ENCODE assay signal across 8 cellular contexts in the genomic region with DNA sequence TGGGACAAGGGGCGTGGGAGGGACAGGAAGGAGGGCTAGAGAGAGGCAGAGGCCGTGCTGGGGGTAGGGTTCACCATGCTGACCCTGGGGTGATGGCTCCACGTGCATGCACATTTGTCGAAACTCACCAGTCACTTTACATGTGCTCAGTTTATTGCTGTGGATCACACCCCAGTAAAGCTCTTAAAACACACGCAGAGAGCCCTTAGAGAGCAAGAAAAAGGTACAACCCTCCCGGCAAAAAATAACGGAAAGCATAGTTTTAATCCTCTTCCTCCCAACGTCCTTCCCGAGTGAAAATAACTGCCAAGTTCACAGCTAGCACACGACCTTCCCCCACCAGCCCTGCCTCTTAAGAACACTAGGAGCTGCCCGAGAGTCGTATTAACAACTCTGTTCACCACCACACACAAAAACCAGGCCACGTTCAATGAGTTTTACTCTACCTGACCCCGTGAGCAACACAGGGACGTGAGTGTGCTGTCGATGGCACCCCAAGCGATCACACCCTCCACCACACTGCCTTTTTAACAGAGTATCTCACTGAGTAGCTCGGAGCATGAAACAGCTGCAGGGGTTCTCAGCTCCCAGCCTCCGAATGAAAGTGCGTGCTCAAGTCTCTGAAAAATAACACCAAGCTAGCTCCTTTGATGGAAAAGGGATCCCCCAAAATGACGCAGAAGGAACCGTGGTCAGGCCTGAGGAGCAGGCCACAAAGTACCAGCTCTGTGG. TPM values are rescaled to one million over a fixed set of nuclear protein-coding genes. Genes with fewer than 3 reads are reported as not detected.
A peak's percentile ranks its signal among the peaks of the same experiment; 100 is the strongest.
DNase-seq lines count a peak whose midpoint lies in the region; ATAC-seq and TF ChIP-seq lines count a peak whose summit lies in the region.

No MANE protein-coding gene starts in this region.

- no peak overlapping the region for H3K4me3 ChIP-seq in gastrocnemius medialis

- H3K4me1 ChIP-seq in gastrocnemius medialis = peaks cover 29 to 44% of the 10 kb centered on the region in 2 donors

- peak; percentile 20 for DNase-seq in activated CD4-positive, alpha-beta T cell treated with anti-CD3 and anti-CD28 coated beads for 48 hours
- peak; percentile 43 for DNase-seq in Right ventricle myocardium superior
- DNase-seq in gastrocnemius medialis = no peak
- DNase-seq in NCI-H2029 (lab: John Stamatoyannopoulos, UW) = no peak
- DNase-seq in NCI-H1105 (lab: John Stamatoyannopoulos, UW) = no peak
- DNase-seq in effector CD8-positive, alpha-beta T cell (lab: John Stamatoyannopoulos, UW) = no peak

- intact Hi-C loops in Right ventricle myocardium superior (cut with DNase I) = loop anchor here (5.0 kb wide), 1 partner anchor 111 kb away; no protein-coding TSS in a partner anchor
- intact Hi-C loops in gastrocnemius medialis (cut with DNase I; ENCODE audit: low total_unique reads) = no loop called here

- TF ChIP-seq CTCF in GM12874 (IDR thresholded peaks at IDR 0.05; ENCODE audit: insufficient read depth, low read depth, low read length) (peak; percentile 33; the same call in 1 of the 2 replicates), gastrocnemius medialis (IDR thresholded peaks at IDR 0.05 in 4 of 5, conservative IDR thresholded peaks at IDR 0.05 in 1 of 5) (peak; percentile 33 to 50 (median 36))

- no peaks in the 10 kb centered on the region for H3K9me3 ChIP-seq in gastrocnemius medialis

- H3K27me3 ChIP-seq in gastrocnemius medialis = no peaks in the 10 kb centered on the region

- H3K36me3 ChIP-seq in gastrocnemius medialis = no peaks in the 10 kb centered on the region

- TF ChIP-seq POLR2A in gastrocnemius medialis (IDR thresholded peaks at IDR 0.05) = no peak

- in situ Hi-C loops in gastrocnemius medialis (cut with MboI; ENCODE audit: low sequenced_read_pairs in 4 of 4) = loop anchor here in 1 of 4 donors (10.0 kb wide), 1 partner anchor 119 kb away; a partner anchor contains a TSS

- ATAC-seq in Right ventricle myocardium superior (ENCODE audit: poor library complexity) (peak; percentile 69), gastrocnemius medialis (peak; percentile 73 to 74), GM21619 (IDR thresholded peaks at IDR 0.05; ENCODE audit: unreplicated experiment) (no peak)

- peak overlapping the region; percentile 4 to 56 (median 21) for H3K27ac ChIP-seq in gastrocnemius medialis

RNA-seq across cellular contexts. Expression of a gene that starts 39.7 kb away (rescaled TPM):
- 11.6 TPM for total RNA-seq in Right ventricle myocardium superior
- 10 to 100 TPM in 3 of 4 donors, 1 to 10 TPM in 1; 8.0 to 24.9 (median 13.9) TPM for total RNA-seq in gastrocnemius medialis

Comparison
In these comparisons a context has a peak if more than half of its experiments do, and no peak if none do; other contexts are left out.
1. DNase-seq: peak in activated CD4-positive, alpha-beta T cell treated with anti-CD3 and anti-CD28 coated beads for 48 hours (single experiment) and Right ventricle myocardium superior (single experiment); none in gastrocnemius medialis (0 of 2), NCI-H2029 (single experiment), NCI-H1105 (single experiment) and effector CD8-positive, alpha-beta T cell (single experiment).